Comparison of ENCODE assay signal across 29 cellular contexts in the genomic region with DNA sequence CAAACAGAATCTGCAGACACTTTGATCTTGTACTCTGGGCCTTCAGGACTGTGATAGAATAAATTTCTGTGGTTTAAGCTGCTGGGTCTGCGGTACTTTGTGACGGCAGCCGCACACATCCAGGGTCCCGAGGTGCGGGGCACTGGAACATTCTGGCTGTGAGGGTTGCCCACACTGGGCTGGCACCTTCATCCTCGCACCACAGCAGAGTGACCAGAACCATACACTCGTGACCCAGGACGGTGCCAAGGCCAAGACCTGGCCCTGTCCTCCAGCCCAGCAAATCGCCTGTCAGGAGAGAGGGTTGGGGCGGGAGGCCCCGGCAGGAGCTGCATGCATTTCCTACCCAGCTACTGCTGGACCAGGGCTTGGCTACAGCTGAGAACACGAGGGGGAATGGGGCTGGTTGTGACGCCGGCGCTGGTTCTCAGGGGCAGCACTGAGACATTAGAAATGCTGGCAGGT. TPM values are rescaled to one million over a fixed set of nuclear protein-coding genes. Genes with fewer than 3 reads are reported as not detected.
DNase-seq lines count a peak whose midpoint lies in the region; ATAC-seq and TF ChIP-seq lines count a peak whose summit lies in the region.
"Had no signal": no experiment of that assay in that cellular context is flagged by ENCODE, and none has a peak within 500 bp of the region (broad histone marks: within the 10 kb centered on the region; RNA-seq: fewer than 3 reads in every experiment).

No MANE protein-coding gene starts in this region.

- H3K4me3 ChIP-seq in RWPE2 (ENCODE audit: severe bottlenecking) (no peak overlapping the region), left lung (no peak overlapping the region)
- H3K4me3 ChIP-seq: K562, prostate gland had no signal

- H3K36me3 ChIP-seq in RWPE2 (ENCODE audit: low read depth) = no peaks in the 10 kb centered on the region
- peaks cover 0 to 10% of the 10 kb centered on the region in 2 donors for H3K36me3 ChIP-seq in left lung
- H3K36me3 ChIP-seq: prostate gland had no signal

- ATAC-seq in RWPE2 (ENCODE audit: low read depth) (no peak), left lung (no peak), GM21447 (IDR thresholded peaks at IDR 0.05; ENCODE audit: unreplicated experiment) (no peak), GM21619 (IDR thresholded peaks at IDR 0.05; ENCODE audit: unreplicated experiment) (no peak), GM21825 (IDR thresholded peaks at IDR 0.05; ENCODE audit: unreplicated experiment) (no peak)
- ATAC-seq: activated CD8-positive, alpha-beta memory T cell treated with anti-CD3 and anti-CD28 coated beads, Interleukin-2, amount 10 ng/mL, durations not matched to agents 7 days and 5 days; K562; left colon; stimulated activated effector memory CD8-positive, alpha-beta T cell treated with anti-CD3 and anti-CD28 coated beads, Interleukin-12 subunit alpha, Interleukin-12 subunit beta, amount 100 ng/mL, for 72 hours; WTC11 had no signal

- TF ChIP-seq CTCF in RWPE2 (IDR thresholded peaks at IDR 0.05; ENCODE audit: poor library complexity, severe bottlenecking) (no peak), left lung (IDR thresholded peaks at IDR 0.05) (no peak)

- H3K9me3 ChIP-seq in RWPE2 (ENCODE audit: severe bottlenecking) (no peaks in the 10 kb centered on the region), left lung (peaks cover 0 to 7% of the 10 kb centered on the region in 2 donors)
- H3K9me3 ChIP-seq: prostate gland had no signal

- H3K4me1 ChIP-seq in RWPE2 (ENCODE audit: insufficient read depth, poor library complexity, severe bottlenecking) (no peaks in the 10 kb centered on the region), left lung (peaks cover 0 to 6% of the 10 kb centered on the region in 2 donors)
- H3K4me1 ChIP-seq: prostate gland had no signal

- intact Hi-C loops in left lung (cut with DNase I) = no loop called here

- no peak overlapping the region for H3K27ac ChIP-seq in RWPE2 (ENCODE audit: poor library complexity, severe bottlenecking)
- H3K27ac ChIP-seq in left lung = no peak overlapping the region
- H3K27ac ChIP-seq: 22Rv1, brain microvascular endothelial cell had no signal

- peak; percentile 29 for DNase-seq in activated CD8-positive, alpha-beta memory T cell treated with anti-CD3 and anti-CD28 coated beads, Interleukin-2, amount 50 U/mL, for 48 hours
- DNase-seq in activated CD8-positive, alpha-beta memory T cell treated with anti-CD3 and anti-CD28 coated beads for 24 hours = no peak
- DNase-seq in RWPE2 (ENCODE audit: low spot score) = peak; percentile 46
- peak; percentile 29 to 62 for DNase-seq in left lung
- peak; percentile 10 for DNase-seq in stimulated activated CD8-positive, alpha-beta memory T cell treated with anti-CD3 and anti-CD28 coated beads, Interleukin-4, amount 100 ng/mL, for 48 hours
- DNase-seq: activated CD4-positive, alpha-beta T cell treated with anti-CD3 and anti-CD28 coated beads, Interleukin-2, amount 10 ng/mL, durations not matched to agents 24 days and 14 days; activated naive CD4-positive, alpha-beta T cell treated with anti-CD3 and anti-CD28 coated beads, Interleukin-2, amount 50 U/mL, for 16 hours; brain microvascular endothelial cell; C1 segment of cervical spinal cord; DND-41; hippocampal formation; left colon; mesendoderm; NCI-H1092 treated with DMSO at 0.1 percent for 48 hours; NCI-H1694 treated with DMSO at 0.1 percent for 48 hours; NCI-H446 treated with DMSO at 0.1 percent for 48 hours; NCI-H774; stimulated activated CD4-positive, alpha-beta T cell treated with anti-CD3 and anti-CD28 coated beads, Interleukin-4, amount 100 ng/mL, for 4 hours had no signal

- no peaks in the 10 kb centered on the region for H3K27me3 ChIP-seq in RWPE2 (ENCODE audit: insufficient read depth, poor library complexity, severe bottlenecking)
- peaks cover 0 to 3% of the 10 kb centered on the region in 2 donors for H3K27me3 ChIP-seq in left lung
- H3K27me3 ChIP-seq: brain microvascular endothelial cell had no signal

RNA-seq across cellular contexts. Expression of gene FTCD, which starts 2.6 kb away (rescaled TPM):
- total RNA-seq in left lung = under 1 TPM; 0.29 to 0.38 TPM
- total RNA-seq: activated CD8-positive, alpha-beta memory T cell treated with anti-CD3 and anti-CD28 coated beads, Interleukin-2, amount 10 ng/mL, durations not matched to agents 7 days and 5 days; SK-MEL-5; subcutaneous adipose tissue had no signal

RNA-seq across cellular contexts. Expression of gene SPATC1L, which starts 26.2 kb away (rescaled TPM):
- 10 to 100 TPM in 1 of 2 donors, 1 to 10 TPM in 1; 5.0 to 10.3 TPM for total RNA-seq in left lung
